Comparison of ENCODE assay signal across 8 cellular contexts in genomic region chr6:56659721-56660373, GRCh38. TPM values are rescaled to one million over a fixed set of nuclear protein-coding genes. Genes with fewer than 3 reads are reported as not detected.
DNase-seq lines count a peak whose midpoint lies in the region; ATAC-seq and FAIRE-seq lines count a peak whose summit lies in the region.

No MANE protein-coding gene starts in this region.

- no peak overlapping the region for H3K27ac Mint-ChIP-seq in activated T-helper 17 cell treated with anti-CD3 and anti-CD28 coated beads, Interleukin-2, amount 50 U/mL, for 72 hours

- H3K9me3 ChIP-seq in thymus (ENCODE audit: control insufficient read depth) = no peaks in the 10 kb centered on the region
- H3K9me3 ChIP-seq in small intestine (ENCODE audit: control insufficient read depth, low read depth) = no peaks in the 10 kb centered on the region

- H3K4me1 ChIP-seq in thymus (ENCODE audit: control insufficient read depth, insufficient read depth, low read length) = peaks cover 5% of the 10 kb centered on the region
- peaks cover 4 to 8% of the 10 kb centered on the region in 2 donors for H3K4me1 ChIP-seq in small intestine (ENCODE audit: control insufficient read depth in 2 of 2, insufficient read depth in 1 of 2, low read depth in 1 of 2, low read length in 1 of 2)

- 45% methylated on average over 2 of the region's 2 CpGs for WGBS in thymus
- WGBS in small intestine, 3 donors = 82 to 86% (median 86%) methylated on average over 2 of the region's 2 CpGs

- H3K4me3 Mint-ChIP-seq in activated T-helper 17 cell treated with anti-CD3 and anti-CD28 coated beads, Interleukin-2, amount 50 U/mL, for 72 hours = no peak overlapping the region

- ATAC-seq in Right ventricle myocardium superior (ENCODE audit: poor library complexity) (peak; percentile 18), HG02973 (IDR thresholded peaks at IDR 0.05; ENCODE audit: unreplicated experiment) (peak; percentile 81)
- ATAC-seq in activated T-helper 17 cell treated with anti-CD3 and anti-CD28 coated beads, Interleukin-2, amount 50 U/mL, for 72 hours (replicated peaks) = peak; percentile 37

- no peak for FAIRE-seq in small intestine (lab: Jason Lieb, UNC)

- no peaks in the 10 kb centered on the region for H3K27me3 Mint-ChIP-seq in activated T-helper 17 cell treated with anti-CD3 and anti-CD28 coated beads, Interleukin-2, amount 50 U/mL, for 72 hours

- H3K36me3 Mint-ChIP-seq in activated T-helper 17 cell treated with anti-CD3 and anti-CD28 coated beads, Interleukin-2, amount 50 U/mL, for 72 hours (ENCODE audit: low read depth) = no peaks in the 10 kb centered on the region

- H3K4me3 ChIP-seq in thymus (ENCODE audit: low read length) = no peak overlapping the region
- no peak overlapping the region for H3K4me3 ChIP-seq in small intestine (ENCODE audit: low read depth in 1 of 2, low read length in 2 of 2)

- H3K36me3 ChIP-seq in thymus (ENCODE audit: control insufficient read depth, insufficient read depth) = no peaks in the 10 kb centered on the region
- H3K36me3 ChIP-seq in small intestine (ENCODE audit: control insufficient read depth in 2 of 2, insufficient read depth in 2 of 2, low read length in 2 of 2) = peaks cover 0 to 2% of the 10 kb centered on the region in 2 donors

- no peaks in the 10 kb centered on the region for H3K4me1 Mint-ChIP-seq in activated T-helper 17 cell treated with anti-CD3 and anti-CD28 coated beads, Interleukin-2, amount 50 U/mL, for 72 hours

- H3K27ac ChIP-seq in thymus (ENCODE audit: low read depth) = peak overlapping the region; percentile 22
- no peak overlapping the region for H3K27ac ChIP-seq in small intestine (ENCODE audit: low read depth in 1 of 2, low read length in 1 of 2)

- H3K27me3 ChIP-seq in thymus (ENCODE audit: control insufficient read depth, insufficient read depth) (no peaks in the 10 kb centered on the region), small intestine (ENCODE audit: control insufficient read depth in 2 of 2, insufficient read depth in 2 of 2, low read length in 2 of 2) (no peaks in the 10 kb centered on the region)

- H3K9me3 Mint-ChIP-seq in activated T-helper 17 cell treated with anti-CD3 and anti-CD28 coated beads, Interleukin-2, amount 50 U/mL, for 72 hours = no peaks in the 10 kb centered on the region

- intact Hi-C loops in Right ventricle myocardium superior (cut with DNase I) (no loop called here), cardiac septum (cut with DNase I) (no loop called here)

- DNase-seq in Right ventricle myocardium superior = no peak
- no peak for DNase-seq in cardiac septum (ENCODE audit: low spot score)
- no peak for DNase-seq in 8988T
- DNase-seq in nucleus accumbens (lab: John Stamatoyannopoulos, UW) = no peak
- no peak for DNase-seq in small intestine

RNA-seq across cellular contexts. Expression of gene DST, which starts 17.2 kb away (rescaled TPM):
- 234 TPM for total RNA-seq in Right ventricle myocardium superior
- 457 TPM for total RNA-seq in cardiac septum
- 10 to 100 TPM; 15.4 to 36.6 TPM for total RNA-seq in activated T-helper 17 cell treated with anti-CD3 and anti-CD28 coated beads, Interleukin-2, amount 50 U/mL, for 72 hours
- 311 TPM for polyA plus RNA-seq in thymus
- 10 to 100 TPM; 40.5 to 80.5 (median 75.8) TPM for polyA plus RNA-seq in small intestine

Comparison
In these comparisons a context has a peak if more than half of its experiments do, and no peak if none do; other contexts are left out.
1. ATAC-seq: peak in every context shown above with its lines; median percentile 81 in HG02973; 37 in activated T-helper 17 cell treated with anti-CD3 and anti-CD28 coated beads, Interleukin-2, amount 50 U/mL, for 72 hours; 18 in Right ventricle myocardium superior.